15 cellular contexts compared by ENCODE assay signal in the genomic region with DNA sequence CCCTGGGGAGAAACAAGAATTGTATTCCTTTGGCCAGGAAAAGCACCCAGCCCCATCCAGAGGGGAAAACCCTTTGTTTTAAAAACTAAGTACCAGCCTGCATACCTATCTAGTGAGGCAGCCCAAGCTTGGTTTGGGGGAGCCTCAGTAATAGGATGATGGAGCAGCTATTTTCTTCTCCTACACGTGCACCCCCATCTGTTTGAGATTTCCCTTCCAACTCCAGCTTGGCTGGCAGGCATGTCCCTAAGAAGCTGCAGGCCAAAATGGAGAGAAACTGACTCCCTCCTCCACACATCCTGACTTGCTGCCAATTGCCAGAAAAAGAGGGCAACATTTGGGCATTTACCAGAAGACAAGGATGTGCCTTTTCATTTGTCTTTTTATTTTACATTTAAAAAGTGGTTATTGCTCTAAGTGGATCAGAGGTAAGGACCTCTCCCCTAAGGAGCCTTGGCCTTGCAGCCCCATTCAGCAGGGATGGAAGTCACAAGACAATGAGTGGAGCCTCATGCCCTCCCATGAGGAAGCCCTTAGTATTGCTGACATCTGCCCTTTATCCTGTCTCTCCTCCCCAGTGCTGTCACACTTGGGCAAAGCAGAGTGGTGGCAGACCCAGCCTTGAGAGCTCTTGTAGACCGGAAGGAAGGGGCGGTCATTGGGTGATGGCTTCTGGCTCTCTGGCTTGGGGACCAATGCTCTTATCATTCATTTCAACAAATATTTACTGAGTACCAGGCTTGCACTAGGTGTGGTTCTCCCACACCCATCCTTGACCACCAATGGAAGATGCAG. TPM values are rescaled to one million over a fixed set of nuclear protein-coding genes. Genes with fewer than 3 reads are reported as not detected.
DNase-seq lines count a peak whose midpoint lies in the region; ATAC-seq lines count a peak whose summit lies in the region.
"Had no signal": no experiment of that assay in that cellular context is flagged by ENCODE, and none has a peak within 500 bp of the region (broad histone marks: within the 10 kb centered on the region; RNA-seq: fewer than 3 reads in every experiment).

No MANE protein-coding gene starts in this region.

- H4K20me1 ChIP-seq in GM23248 (ENCODE audit: insufficient read depth): no peaks in the 10 kb centered on the region

- DNase-seq in GM23248: peak; percentile 39
- DNase-seq in cerebellar cortex (ENCODE audit: low spot score): peak; percentile 93
- peak; percentile 76 for DNase-seq in myocyte (ENCODE audit: low read depth)
- no peak for DNase-seq in globus pallidus (ENCODE audit: low spot score)
- DNase-seq: activated T-cell treated with anti-CD3 and anti-CD28 coated beads, Interleukin-2, amount 50 U/mL, for 4 hours; adrenal gland; NCI-H1105; NCI-H345; stimulated activated naive CD8-positive, alpha-beta T cell treated with anti-CD3 and anti-CD28 coated beads, Interleukin-15, Interleukin-2, amounts not matched to agents 100 U/mL and 50 U/mL, for 24 hours had no signal

- H3K9ac ChIP-seq in GM23248: no peak overlapping the region
- H3K9ac ChIP-seq: BLaER1 treated with 17β-estradiol and CSF1 and Interleukin-3, amounts not matched to agents 10 nM and 100 nM had no signal

- H3K36me3 ChIP-seq in GM23248 (ENCODE audit: low read depth): peaks cover 6% of the 10 kb centered on the region; the same call in 1 of the 2 replicates

- no peaks in the 10 kb centered on the region for H3F3A ChIP-seq in GM23248 (ENCODE audit: insufficient read depth)

- no peaks in the 10 kb centered on the region for H3K9me2 ChIP-seq in GM23248 (ENCODE audit: insufficient read depth)

- ATAC-seq in HG02610 (IDR thresholded peaks at IDR 0.05; ENCODE audit: unreplicated experiment) (no peak), HG03095 (IDR thresholded peaks at IDR 0.05; ENCODE audit: unreplicated experiment) (no peak)
- ATAC-seq: activated T-cell treated with anti-CD3 and anti-CD28 coated beads, Interleukin-2, amount 50 U/mL, for 4 hours; SK-N-SH treated with all-trans-retinoic acid at 6 μM for 48 hours; stimulated activated naive CD8-positive, alpha-beta T cell treated with anti-CD3 and anti-CD28 coated beads, Interleukin-15, Interleukin-2, amounts not matched to agents 100 U/mL and 50 U/mL, for 24 hours had no signal

- no peak overlapping the region for H3K4me2 ChIP-seq in GM23248 (ENCODE audit: unreplicated experiment)

- no peaks in the 10 kb centered on the region for H3K79me2 ChIP-seq in GM23248 (ENCODE audit: insufficient read depth)

- H3K27me3 ChIP-seq in GM23248 (replicated peaks; ENCODE audit: insufficient read depth): no peaks in the 10 kb centered on the region
- H3K27me3 ChIP-seq: adrenal gland; BLaER1 treated with 17β-estradiol and CSF1 and Interleukin-3, amounts not matched to agents 10 nM and 100 nM; right atrium auricular region had no signal

- H3K4me1 ChIP-seq in GM23248 (ENCODE audit: insufficient read depth): peaks cover 6% of the 10 kb centered on the region; the same call in 1 of the 2 replicates

- no peak overlapping the region for H3K4me3 ChIP-seq in GM23248
- H3K4me3 ChIP-seq: adrenal gland; BLaER1 treated with 17β-estradiol and CSF1 and Interleukin-3, amounts not matched to agents 10 nM and 100 nM; right atrium auricular region had no signal

- H3K27ac ChIP-seq in GM23248: no peak overlapping the region
- H3K27ac ChIP-seq: adrenal gland; BLaER1 treated with 17β-estradiol and CSF1 and Interleukin-3, amounts not matched to agents 10 nM and 100 nM; right atrium auricular region had no signal

- H3K9me3 ChIP-seq in GM23248 (ENCODE audit: low read depth): no peaks in the 10 kb centered on the region
- H3K9me3 ChIP-seq: adrenal gland; BLaER1 treated with 17β-estradiol and CSF1 and Interleukin-3, amounts not matched to agents 10 nM and 100 nM; right atrium auricular region had no signal

- WGBS in GM23248 (ENCODE audit: low coverage in 1 of 2, low lambda C conversion rate in 2 of 2, missing lambda C conversion rate in 2 of 2), 2 experiments: 59 to 63% methylated on average over 3 of the region's 3 CpGs

- in situ Hi-C loops in GM23248 (cut with MboI): no loop called here

- no peak overlapping the region for H2AFZ ChIP-seq in GM23248

RNA-seq across cellular contexts. Expression of a gene that starts 8.6 kb away (rescaled TPM):
- 0.76 TPM in 1 of 2 replicates, not detected in the other for total RNA-seq in GM23248 (2014; rRNA removed; shearing (Covaris generic))
- polyA plus RNA-seq in GM23248 (2016; fragmentation: Nextera tagmentation; extraction: Ambion mirVana): 0.15 and 0.33 TPM in 2 replicates
- 392 and 577 TPM in 2 replicates for total RNA-seq in myocyte
- polyA plus RNA-seq in myocyte (2012): 369 TPM
- total RNA-seq: activated T-cell treated with anti-CD3 and anti-CD28 coated beads, Interleukin-2, amount 50 U/mL, for 4 hours had no signal

RNA-seq across cellular contexts. Expression of a gene that starts 24.2 kb away (rescaled TPM):
- total RNA-seq in GM23248 (2014; rRNA removed; shearing (Covaris generic)): not detected in 2 replicates
- not detected in 2 replicates for polyA plus RNA-seq in GM23248 (2016; fragmentation: Nextera tagmentation; extraction: Ambion mirVana)
- 0.88 TPM in 1 of 2 replicates, not detected in the other for total RNA-seq in myocyte
- 0.24 TPM for polyA plus RNA-seq in myocyte (2012)
- total RNA-seq: activated T-cell treated with anti-CD3 and anti-CD28 coated beads, Interleukin-2, amount 50 U/mL, for 4 hours; dermis microvascular lymphatic vessel endothelial cell; right atrium auricular region had no signal

RNA-seq across cellular contexts. Expression of a gene that starts 39.1 kb away (rescaled TPM):
- 41.7 and 60.4 TPM in 2 replicates for total RNA-seq in GM23248 (2014; rRNA removed; shearing (Covaris generic))
- polyA plus RNA-seq in GM23248 (2016; fragmentation: Nextera tagmentation; extraction: Ambion mirVana): 33.7 and 36.1 TPM in 2 replicates
- 28.3 and 44.2 TPM in 2 replicates for total RNA-seq in myocyte
- polyA plus RNA-seq in myocyte (2012): 45.5 TPM

RNA-seq across cellular contexts. Expression of a gene that starts 44.6 kb away (rescaled TPM):
- 25.2 and 35.0 TPM in 2 replicates for total RNA-seq in GM23248 (2014; rRNA removed; shearing (Covaris generic))
- 12.1 and 15.7 TPM in 2 replicates for polyA plus RNA-seq in GM23248 (2016; fragmentation: Nextera tagmentation; extraction: Ambion mirVana)
- total RNA-seq in myocyte: 18.4 and 27.9 TPM in 2 replicates
- polyA plus RNA-seq in myocyte (2012): 19.4 TPM

RNA-seq across cellular contexts. Expression of a gene that starts 44.9 kb away (rescaled TPM):
- total RNA-seq in GM23248 (2014; rRNA removed; shearing (Covaris generic)): 125 and 135 TPM in 2 replicates
- 179 and 185 TPM in 2 replicates for polyA plus RNA-seq in GM23248 (2016; fragmentation: Nextera tagmentation; extraction: Ambion mirVana)
- 76.2 and 79.9 TPM in 2 replicates for total RNA-seq in myocyte
- 134 TPM for polyA plus RNA-seq in myocyte (2012)

Comparison
In these comparisons a context has a peak if more than half of its experiments do, and no peak if none do; other contexts are left out.
1. RNA of a gene that starts 8.6 kb away (total RNA-seq): 392 to 577 TPM in myocyte; 0.76 TPM in GM23248; every median in the first group is over 100 times any median in the second.